12 cellular contexts compared by ENCODE assay signal in the genomic region with DNA sequence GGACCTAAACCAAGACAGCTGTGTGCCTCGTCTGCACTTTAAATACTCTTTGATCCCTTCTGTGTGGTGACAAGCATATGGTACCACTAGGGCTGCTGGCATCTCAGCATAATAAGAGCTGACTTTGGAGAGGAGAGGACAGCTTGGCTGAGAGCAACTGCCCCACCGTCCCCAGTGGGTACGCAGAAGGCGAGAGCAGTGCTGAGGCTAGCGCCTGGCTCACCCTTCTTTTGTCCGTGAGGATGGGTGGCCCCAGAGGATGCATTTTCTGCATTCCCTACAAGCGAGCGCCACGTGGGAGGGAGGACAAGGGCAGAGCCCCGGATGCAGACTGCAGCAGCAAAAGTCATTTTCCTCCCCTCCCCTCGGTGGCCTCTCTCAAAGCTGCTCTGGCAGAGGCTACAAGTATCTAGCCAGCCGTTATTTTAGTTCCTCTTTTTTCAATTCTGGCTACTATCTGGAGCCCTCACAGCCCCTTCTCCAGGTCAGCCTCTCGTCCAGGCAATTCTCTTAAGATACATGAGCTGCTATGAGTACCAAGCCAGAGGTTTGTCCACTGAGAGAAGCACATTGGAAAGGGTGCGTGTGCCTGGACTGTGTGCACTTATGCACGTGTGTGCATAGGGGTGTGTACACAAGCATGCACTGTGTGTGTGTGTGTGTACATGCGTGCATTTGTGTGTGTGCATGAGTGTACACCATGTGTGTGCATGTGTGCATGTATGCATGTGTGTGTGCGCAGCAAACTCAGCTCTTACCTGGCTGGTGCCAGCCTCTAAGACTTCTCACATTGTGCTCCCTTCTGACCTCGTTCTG. TPM values are rescaled to one million over a fixed set of nuclear protein-coding genes. Genes with fewer than 3 reads are reported as not detected.
DNase-seq lines count a peak whose midpoint lies in the region; ATAC-seq and TF ChIP-seq lines count a peak whose summit lies in the region.
"Had no signal": no experiment of that assay in that cellular context is flagged by ENCODE, and none has a peak within 500 bp of the region (broad histone marks: within the 10 kb centered on the region; RNA-seq: fewer than 3 reads in every experiment).

No MANE protein-coding gene starts in this region.

- no peak overlapping the region for H2BK15ac ChIP-seq in H9 (ENCODE audit: low read depth, low read length)

- peaks cover 32% of the 10 kb centered on the region for H3K4me1 ChIP-seq in Karpas-422 (ENCODE audit: low read length)
- peaks cover 10 to 35% (median 14%) of the 10 kb centered on the region in 3 donors for H3K4me1 ChIP-seq in esophagus squamous epithelium
- H3K4me1 ChIP-seq in H9 (ENCODE audit: insufficient read depth, low read length) = no peaks in the 10 kb centered on the region

- peaks cover 17 to 61% (median 53%) of the 10 kb centered on the region in 3 experiments for H3K36me3 Mint-ChIP-seq in H9 (ENCODE audit: insufficient read depth in 1 of 3, low read depth in 3 of 3)
- H3K36me3 Mint-ChIP-seq in immature natural killer cell = no peaks in the 10 kb centered on the region

- H3K18ac ChIP-seq in H9 (ENCODE audit: insufficient read length, low read depth, low read length) = no peak overlapping the region

- no peaks in the 10 kb centered on the region for H3K9me3 Mint-ChIP-seq in H9
- no peaks in the 10 kb centered on the region for H3K9me3 Mint-ChIP-seq in immature natural killer cell

- no peak overlapping the region for H4K8ac ChIP-seq in H9 (replicated peaks; ENCODE audit: insufficient read length, low read depth, low read length)

- H3K27me3 ChIP-seq in Karpas-422 (ENCODE audit: low read length) = no peaks in the 10 kb centered on the region
- no peaks in the 10 kb centered on the region for H3K27me3 ChIP-seq in esophagus squamous epithelium
- H3K27me3 ChIP-seq in H9 (ENCODE audit: insufficient read depth, low read length) = no peaks in the 10 kb centered on the region
- H3K27me3 ChIP-seq: brain microvascular endothelial cell had no signal

- H3K27me3 Mint-ChIP-seq in H9 (ENCODE audit: low read depth) = no peaks in the 10 kb centered on the region
- peaks cover 0 to 4% (median 2%) of the 10 kb centered on the region in 3 donors for H3K27me3 Mint-ChIP-seq in immature natural killer cell (ENCODE audit: low read depth in 3 of 3)

- WGBS in esophagus squamous epithelium, 2 donors = 72% methylated on average over 10 to 13 of the region's 18 CpGs
- WGBS in H9 (ENCODE audit: extremely low coverage, insufficient read length, low lambda C conversion rate) = no CpG with 5 or more reads among the region's 18 CpGs

- H4K91ac ChIP-seq in H9 (ENCODE audit: insufficient read length, low read depth, low read length) = no peak overlapping the region

- DNase-seq in AG08396 (ENCODE audit: low spot score) (peak; percentile 37), Karpas-422 (peak; percentile 79), esophagus squamous epithelium (lab: John Stamatoyannopoulos, UW) (no peak), H9 (no peak), SHP77 (lab: John Stamatoyannopoulos, UW) (no peak), immature natural killer cell (no peak), NCI-H345 treated with DMSO at 0.1 percent for 48 hours (lab: John Stamatoyannopoulos, UW; ENCODE audit: unreplicated experiment) (no peak)
- DNase-seq: brain microvascular endothelial cell had no signal

- H3K4me3 Mint-ChIP-seq in H9 (no peak overlapping the region), immature natural killer cell (no peak overlapping the region)

- H2BK20ac ChIP-seq in H9 (ENCODE audit: low read depth, low read length, poor library complexity, severe bottlenecking) = no peak overlapping the region

- H3K4me1 Mint-ChIP-seq in H9 (peaks cover 2 to 8% of the 10 kb centered on the region in 2 experiments; a peak in 2 of 4 replicates), immature natural killer cell (no peaks in the 10 kb centered on the region)

- no peak overlapping the region for H2AK5ac ChIP-seq in H9 (ENCODE audit: insufficient read length, low read length)

- no peak overlapping the region for H2BK5ac ChIP-seq in H9 (ENCODE audit: insufficient read length, low read length)

- no peak overlapping the region for H3T11ph ChIP-seq in H9 (ENCODE audit: low read length)

- H4K20me1 ChIP-seq in Karpas-422 (ENCODE audit: insufficient read depth, low read depth, low read length) (no peaks in the 10 kb centered on the region; the same call in 1 of the 2 replicates), H9 (ENCODE audit: control insufficient read depth, insufficient read depth, insufficient read length) (no peaks in the 10 kb centered on the region)

- H3K9ac ChIP-seq in Karpas-422 (ENCODE audit: low read length) = no peak overlapping the region
- no peak overlapping the region for H3K9ac ChIP-seq in H9 (ENCODE audit: extremely low read depth, insufficient read length, low read length)

- H2AFZ ChIP-seq in Karpas-422 (ENCODE audit: low read length) = 0 out of 2 replicates have a peak overlapping the region, but pooled peaks have one; percentile 1
- H2AFZ ChIP-seq in H9 (ENCODE audit: low read length) = no peak overlapping the region

- no peaks in the 10 kb centered on the region for H3K9me2 ChIP-seq in Karpas-422 (replicated peaks; ENCODE audit: insufficient read depth, low read length)

- H3K23ac ChIP-seq in H9 (ENCODE audit: insufficient read length, low read depth, low read length) = no peak overlapping the region

- H3K4ac ChIP-seq in H9 (ENCODE audit: low read depth, low read length) = no peak overlapping the region

- TF ChIP-seq POLR2A in esophagus squamous epithelium (IDR thresholded peaks at IDR 0.05) = no peak

- H3K79me1 ChIP-seq in H9 (ENCODE audit: insufficient read depth, low read depth, low read length, poor library complexity, severe bottlenecking) = no peaks in the 10 kb centered on the region

- no peaks in the 10 kb centered on the region for H3K36me3 ChIP-seq in Karpas-422 (ENCODE audit: insufficient read depth, low read length)
- H3K36me3 ChIP-seq in esophagus squamous epithelium = peaks cover 0 to 47% (median 0%) of the 10 kb centered on the region in 3 donors

- H3K27ac ChIP-seq in Karpas-422 (ENCODE audit: low read length) (no peak overlapping the region), esophagus squamous epithelium (peak overlapping the region in 3 of 4 donors; percentile 21 to 35 (median 30)), H9 (ENCODE audit: insufficient read length, low read depth, low read length) (no peak overlapping the region)
- H3K27ac ChIP-seq: brain microvascular endothelial cell, C4-2B, SK-N-MC, skin epidermis had no signal

- peak; percentile 70 for ATAC-seq in GM19372 (IDR thresholded peaks at IDR 0.05; ENCODE audit: low read depth, unreplicated experiment)

- intact Hi-C loops in esophagus squamous epithelium (cut with DNase I) = no loop called here

- H3K27ac Mint-ChIP-seq in H9 (no peak overlapping the region), immature natural killer cell (no peak overlapping the region)

- H3K56ac ChIP-seq in H9 (ENCODE audit: insufficient read length, low read depth, low read length) = no peak overlapping the region

- H3K4me2 ChIP-seq in Karpas-422 (ENCODE audit: low read depth, low read length, poor library complexity, severe bottlenecking) = no peak overlapping the region
- H3K4me2 ChIP-seq in H9 (ENCODE audit: insufficient read depth, insufficient read length, low read length) = no peak overlapping the region

- no peaks in the 10 kb centered on the region for H3K23me2 ChIP-seq in H9 (ENCODE audit: insufficient read length, low read depth, low read length, poor library complexity, severe bottlenecking)

- H3K14ac ChIP-seq in H9 (ENCODE audit: insufficient read depth, low read length) = no peak overlapping the region

- no peak overlapping the region for H4K5ac ChIP-seq in H9 (ENCODE audit: insufficient read length, low read depth, low read length)

- no peak overlapping the region for H2BK120ac ChIP-seq in H9 (ENCODE audit: low read depth, low read length, poor library complexity, severe bottlenecking)

- H2BK12ac ChIP-seq in H9 (ENCODE audit: insufficient read length, low read depth, low read length) = no peak overlapping the region

- H3K4me3 ChIP-seq in Karpas-422 (ENCODE audit: low read length) (no peak overlapping the region), esophagus squamous epithelium (no peak overlapping the region)
- H3K4me3 ChIP-seq: SK-N-MC, skin epidermis had no signal

- H3K9me3 ChIP-seq in Karpas-422 (ENCODE audit: low read length) = no peaks in the 10 kb centered on the region
- H3K9me3 ChIP-seq in esophagus squamous epithelium = no peaks in the 10 kb centered on the region
- H3K9me3 ChIP-seq in H9 (ENCODE audit: control insufficient read depth, low read depth, low read length) = no peaks in the 10 kb centered on the region

- TF ChIP-seq CTCF in esophagus squamous epithelium (IDR thresholded peaks at IDR 0.05) = no peak
- TF ChIP-seq CTCF in H9 (conservative IDR thresholded peaks at IDR 0.05) = no peak

- H3K79me2 ChIP-seq in Karpas-422 (ENCODE audit: low read length) = no peaks in the 10 kb centered on the region
- H3K79me2 ChIP-seq in H9 (ENCODE audit: insufficient read depth, low read length) = no peaks in the 10 kb centered on the region

RNA-seq across cellular contexts. Expression of gene RAB20, which starts 51.3 kb away (rescaled TPM):
- 0.79 TPM in 1 of 2 replicates, not detected in the other for total RNA-seq in Karpas-422 (2014; rRNA removed; shearing (Covaris generic); ENCODE audit: low replicate concordance)
- 1 to 10 TPM; 1.3 to 7.2 (median 4.3) TPM for total RNA-seq in esophagus squamous epithelium
- total RNA-seq in H9 (2021) = 11.4 and 12.3 TPM in 2 replicates
- 1 to 10 TPM in 1 of 3 donors, under 1 TPM in 2; 0.39 to 2.7 (median 0.52) TPM for polyA plus RNA-seq in immature natural killer cell

Comparison
In these comparisons a context has a peak if more than half of its experiments do, and no peak if none do; other contexts are left out.
1. DNase-seq: peak in AG08396 (single experiment) and Karpas-422 (single experiment); none in esophagus squamous epithelium (single experiment), H9 (single experiment), SHP77 (0 of 2), immature natural killer cell (0 of 3) and NCI-H345 treated with DMSO at 0.1 percent for 48 hours (single experiment).
2. H3K27ac ChIP-seq: peak in esophagus squamous epithelium (3 of 4); none in Karpas-422 (single experiment) and H9 (single experiment).